1 cellular context compared by ENCODE assay signal in the genomic region with DNA sequence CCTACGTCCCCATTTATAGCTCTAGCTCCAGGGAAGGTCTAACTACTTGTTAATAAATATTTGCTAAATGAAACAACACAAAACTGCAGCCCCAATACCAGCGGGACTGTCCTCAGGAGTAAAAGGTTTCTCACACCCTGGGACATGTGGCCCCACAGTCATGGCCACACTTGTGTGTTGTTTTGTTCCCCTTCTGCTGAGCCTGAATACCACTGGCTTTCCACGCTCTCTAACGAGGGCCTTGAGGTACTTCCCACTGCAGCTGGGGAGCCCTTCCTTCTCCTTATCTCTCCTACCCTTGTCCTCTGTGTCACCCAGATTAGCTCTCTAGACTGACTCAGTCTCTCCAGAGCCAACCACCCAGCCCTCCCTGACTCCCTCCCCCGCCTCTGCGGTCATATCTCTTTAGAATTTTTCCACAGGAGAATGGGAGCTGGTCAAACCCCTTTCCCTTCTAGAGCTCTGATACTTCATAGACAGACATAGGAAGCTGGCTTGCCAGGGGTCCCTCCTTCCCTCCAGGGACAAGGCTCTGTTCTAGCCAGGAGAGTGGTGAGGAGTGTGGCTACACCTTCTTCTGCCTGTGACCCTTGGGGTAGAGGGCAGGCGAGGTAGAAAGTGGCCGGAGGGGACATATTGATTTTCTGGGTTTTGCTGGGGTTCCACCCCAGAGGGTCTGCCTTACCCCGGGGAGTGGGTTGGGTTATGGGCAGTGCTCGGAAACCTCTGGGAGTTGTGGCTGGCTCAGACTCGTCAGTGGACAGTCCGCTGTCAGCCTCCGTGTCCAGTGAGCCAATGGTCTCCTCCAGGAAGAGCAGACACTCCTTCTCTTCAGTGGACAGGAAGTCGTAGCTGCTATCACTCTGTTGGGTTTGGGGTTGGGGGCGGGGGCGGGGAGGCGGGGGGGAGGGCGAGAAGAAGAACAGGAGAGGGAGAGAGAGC.
TF ChIP-seq lines count a peak whose summit lies in the region.

No MANE protein-coding gene starts in this region.

TF ChIP-seq in HCT116, 20 proteins besides CTCF, POLR2A, EP300 and RAD21 (continued from another document):
- TF ChIP-seq MAX (IDR thresholded peaks at IDR 0.05) (no peak), REST (IDR thresholded peaks at IDR 0.05; ENCODE audit: low read depth) (no peak), SIN3A (IDR thresholded peaks at IDR 0.05; ENCODE audit: low read depth) (no peak), SRF (IDR thresholded peaks at IDR 0.05; ENCODE audit: low read depth) (no peak)
TF ChIP-seq in HCT116: peak in this region for 0.
